23 cellular contexts compared by ENCODE assay signal in the genomic region with DNA sequence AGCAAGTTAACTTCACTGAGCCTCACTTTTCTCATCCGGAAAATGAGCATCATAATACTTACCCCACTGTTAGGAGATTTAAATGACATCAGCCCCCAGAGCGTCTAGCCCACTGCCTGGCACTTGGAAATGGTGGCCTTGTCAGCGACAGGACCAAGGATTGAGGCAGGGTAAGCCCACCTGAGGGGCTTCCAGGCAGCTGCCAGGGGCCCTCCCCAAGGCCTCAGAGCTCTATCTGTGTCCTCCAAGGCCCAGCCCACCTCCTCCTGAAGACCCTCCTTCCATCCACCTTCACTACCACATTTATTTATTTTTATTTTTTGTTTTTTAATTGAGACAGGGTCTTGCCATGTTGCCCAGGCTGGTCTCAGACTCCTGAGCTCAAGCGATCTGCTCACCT.
"Had no signal": no experiment of that assay in that cellular context is flagged by ENCODE, and none has a peak within 500 bp of the region (broad histone marks: within the 10 kb centered on the region; RNA-seq: fewer than 3 reads in every experiment).

No MANE protein-coding gene starts in this region.

- DNase-seq: dermis blood vessel endothelial cell; effector CD4-positive, alpha-beta T cell; effector memory CD4-positive, alpha-beta T cell; foreskin keratinocyte; head of caudate nucleus; heart right ventricle; hippocampal formation; left cardiac atrium; left lung; left ventricle myocardium superior; lower lobe of right lung; mesenchymal stem cell had no signal

- H3K27ac ChIP-seq: coronary artery, esophagus muscularis mucosa, foreskin keratinocyte, gastroesophageal sphincter, heart right ventricle, left lung, lower lobe of right lung had no signal

- FAIRE-seq: colon, endothelial cell of umbilical vein, frontal cortex, islet of Langerhans, keratinocyte had no signal

- H3K27ac Mint-ChIP-seq: mesothelial cell of epicardium had no signal

- H3K36me3 Mint-ChIP-seq: mesothelial cell of epicardium had no signal

- H3K27me3 ChIP-seq: dorsolateral prefrontal cortex, esophagus muscularis mucosa, foreskin keratinocyte, gastroesophageal sphincter, left lung had no signal

- H3K4me3 ChIP-seq: coronary artery, dorsolateral prefrontal cortex, esophagus muscularis mucosa, gastroesophageal sphincter, heart right ventricle, left lung, lower lobe of right lung, mucosa of descending colon had no signal

- H3K36me3 ChIP-seq: heart right ventricle, left lung, lower lobe of right lung had no signal

- ATAC-seq: foreskin keratinocyte, gastroesophageal sphincter, left cardiac atrium, left lung, left ventricle myocardium superior, mucosa of descending colon had no signal

- H3K4me1 Mint-ChIP-seq: mesothelial cell of epicardium had no signal

- H3K4me1 ChIP-seq: foreskin keratinocyte, heart right ventricle, left lung, lower lobe of right lung had no signal

- H3K9me3 ChIP-seq: esophagus muscularis mucosa, gastroesophageal sphincter, mucosa of descending colon had no signal

- H3K4me3 Mint-ChIP-seq: mesothelial cell of epicardium had no signal
